ENCODE assay signal across 19 cellular contexts in genomic region chr14:68961361-68961760, GRCh38. TPM values are rescaled to one million over a fixed set of nuclear protein-coding genes. Genes with fewer than 3 reads are reported as not detected.
A peak's percentile ranks its signal among the peaks of the same experiment; 100 is the strongest.
DNase-seq lines count a peak whose midpoint lies in the region; ATAC-seq and TF ChIP-seq lines count a peak whose summit lies in the region.
"Had no signal": no experiment of that assay in that cellular context is flagged by ENCODE, and none has a peak within 500 bp of the region (broad histone marks: within the 10 kb centered on the region; RNA-seq: fewer than 3 reads in every experiment).

No MANE protein-coding gene starts in this region.

- no peak for DNase-seq in activated T-cell treated with anti-CD3 and anti-CD28 coated beads, Interleukin-2, amount 50 U/mL, for 24 hours
- no peak for DNase-seq in activated T-cell treated with anti-CD3 and anti-CD28 coated beads for 4 hours
- DNase-seq in caudate nucleus (lab: John Stamatoyannopoulos, UW), result no peak
- no peak for DNase-seq in naive thymus-derived CD4-positive, alpha-beta T cell
- no peak for DNase-seq in tibial artery
- DNase-seq in stimulated activated CD4-positive, alpha-beta T cell treated with anti-CD3 and anti-CD28 coated beads, Interleukin-4, amount 100 ng/mL, for 1 hour, result no peak
- DNase-seq in NCI-H2107 treated with DMSO at 0.1 percent for 48 hours (lab: John Stamatoyannopoulos, UW; ENCODE audit: unreplicated experiment), result no peak
- DNase-seq in nucleus accumbens (lab: John Stamatoyannopoulos, UW), result no peak
- DNase-seq: activated CD4-positive, alpha-beta T cell treated with anti-CD3 and anti-CD28 coated beads, Interleukin-2, amount 10 ng/mL, durations not matched to agents 24 days and 14 days; activated T-cell treated with anti-CD3 and anti-CD28 coated beads, Interleukin-2, amount 50 U/mL, for 48 hours; GOT3; KBM-7; NCI-H1092; NCI-H526 treated with DMSO at 0.1 percent for 48 hours; PC-3; stimulated activated CD4-positive, alpha-beta T cell treated with anti-CD3 and anti-CD28 coated beads, Interleukin-4, amount 100 ng/mL, for 24 hours had no signal

- intact Hi-C loops in naive thymus-derived CD4-positive, alpha-beta T cell (cut with micrococcal nuclease), result loop anchor here in 1 of 2 donors (10.0 kb wide), 1 partner anchor 803 kb away; the partner anchor contains the start of gene SRSF5
- intact Hi-C loops in tibial artery (cut with DNase I; ENCODE audit: low total_unique reads), result no loop called here

- no peaks in the 10 kb centered on the region for H3K9me3 Mint-ChIP-seq in activated T-cell treated with anti-CD3 and anti-CD28 coated beads, Interleukin-2, amount 50 U/mL, for 24 hours
- H3K9me3 Mint-ChIP-seq in naive thymus-derived CD4-positive, alpha-beta T cell, result no peaks in the 10 kb centered on the region
- H3K9me3 Mint-ChIP-seq: activated CD4-positive, alpha-beta T cell treated with anti-CD3 and anti-CD28 coated beads, Interleukin-2, amount 10 ng/mL, durations not matched to agents 24 days and 14 days; memory B cell had no signal

- POLR2A ChIA-PET in naive thymus-derived CD4-positive, alpha-beta T cell (lab: Charles Lee), result interaction anchor here (0.7 to 7.6 kb wide), 4 partner anchors 6 to 16 kb away, joined by 3 to 82 read pairs (median 14); no protein-coding TSS in a partner anchor

- H3K4me1 ChIP-seq in naive thymus-derived CD4-positive, alpha-beta T cell (ENCODE audit: control insufficient read depth in 2 of 2, insufficient read depth in 2 of 2, low read length in 2 of 2), result peaks cover 0 to 94% of the 10 kb centered on the region in 2 donors
- H3K4me1 ChIP-seq in tibial artery, result peaks cover 4 to 100% (median 84%) of the 10 kb centered on the region in 4 donors

- TF ChIP-seq CTCF in tibial artery (IDR thresholded peaks at IDR 0.05), result no peak

- CTCF ChIA-PET in naive thymus-derived CD4-positive, alpha-beta T cell (lab: Charles Lee), result interaction anchor here (1.3 kb wide), 1 partner anchor 50 kb away, joined by 3 read pairs; no protein-coding TSS in a partner anchor

- peaks cover 0 to 3% (median 0%) of the 10 kb centered on the region in 3 experiments for H3K36me3 ChIP-seq in naive thymus-derived CD4-positive, alpha-beta T cell (ENCODE audit: control insufficient read depth in 2 of 3, insufficient read depth in 3 of 3, low read length in 3 of 3)
- H3K36me3 ChIP-seq in tibial artery, result peaks cover 4 to 6% (median 5%) of the 10 kb centered on the region in 3 donors

- no peaks in the 10 kb centered on the region for H3K27me3 Mint-ChIP-seq in activated T-cell treated with anti-CD3 and anti-CD28 coated beads, Interleukin-2, amount 50 U/mL, for 24 hours
- no peaks in the 10 kb centered on the region for H3K27me3 Mint-ChIP-seq in naive thymus-derived CD4-positive, alpha-beta T cell
- H3K27me3 Mint-ChIP-seq: activated CD4-positive, alpha-beta T cell treated with anti-CD3 and anti-CD28 coated beads, Interleukin-2, amount 10 ng/mL, durations not matched to agents 24 days and 14 days had no signal

- H3K27ac Mint-ChIP-seq in activated T-cell treated with anti-CD3 and anti-CD28 coated beads, Interleukin-2, amount 50 U/mL, for 24 hours, result peak overlapping the region; percentile 66
- H3K27ac Mint-ChIP-seq in naive thymus-derived CD4-positive, alpha-beta T cell, result peak overlapping the region in 8 of 9 donors; percentile 15 to 100 (median 88)
- H3K27ac Mint-ChIP-seq: activated CD4-positive, alpha-beta T cell treated with anti-CD3 and anti-CD28 coated beads, Interleukin-2, amount 10 ng/mL, durations not matched to agents 24 days and 14 days; memory B cell had no signal

- no peak overlapping the region for H3K4me3 Mint-ChIP-seq in activated T-cell treated with anti-CD3 and anti-CD28 coated beads, Interleukin-2, amount 50 U/mL, for 24 hours
- H3K4me3 Mint-ChIP-seq in naive thymus-derived CD4-positive, alpha-beta T cell, result peak overlapping the region in 6 of 10 donors; percentile 36 to 65 (median 46)
- H3K4me3 Mint-ChIP-seq: activated CD4-positive, alpha-beta T cell treated with anti-CD3 and anti-CD28 coated beads, Interleukin-2, amount 10 ng/mL, durations not matched to agents 24 days and 14 days; memory B cell had no signal

- H3K36me3 Mint-ChIP-seq in activated T-cell treated with anti-CD3 and anti-CD28 coated beads, Interleukin-2, amount 50 U/mL, for 24 hours (ENCODE audit: low read depth), result peaks cover 25% of the 10 kb centered on the region
- H3K36me3 Mint-ChIP-seq in naive thymus-derived CD4-positive, alpha-beta T cell, result peaks cover 4 to 41% (median 6%) of the 10 kb centered on the region in 5 donors
- H3K36me3 Mint-ChIP-seq: memory B cell had no signal

- H3K27me3 ChIP-seq in naive thymus-derived CD4-positive, alpha-beta T cell (ENCODE audit: control insufficient read depth in 2 of 2, insufficient read depth in 2 of 2, low read length in 2 of 2), result no peaks in the 10 kb centered on the region
- H3K27me3 ChIP-seq in tibial artery, result no peaks in the 10 kb centered on the region
- H3K27me3 ChIP-seq: hepatocyte had no signal

- H3K27ac ChIP-seq in caudate nucleus (ENCODE audit: low read depth, low read length) (peak overlapping the region; percentile 73), tibial artery (peak overlapping the region; percentile 97 to 100)
- no peak overlapping the region for H3K27ac ChIP-seq in naive thymus-derived CD4-positive, alpha-beta T cell (ENCODE audit: low read depth, low read length)
- H3K27ac ChIP-seq: hepatocyte, SK-N-MC had no signal

- H3K9me3 ChIP-seq in naive thymus-derived CD4-positive, alpha-beta T cell (ENCODE audit: control insufficient read depth in 2 of 3, low read length in 3 of 3), result no peaks in the 10 kb centered on the region
- no peaks in the 10 kb centered on the region for H3K9me3 ChIP-seq in tibial artery

- peaks cover 96% of the 10 kb centered on the region for H3K4me1 Mint-ChIP-seq in activated T-cell treated with anti-CD3 and anti-CD28 coated beads, Interleukin-2, amount 50 U/mL, for 24 hours (ENCODE audit: low read depth)
- H3K4me1 Mint-ChIP-seq in naive thymus-derived CD4-positive, alpha-beta T cell, result peaks cover 29 to 100% (median 93%) of the 10 kb centered on the region in 7 donors
- H3K4me1 Mint-ChIP-seq: memory B cell had no signal

- no peak overlapping the region for H3K4me3 ChIP-seq in naive thymus-derived CD4-positive, alpha-beta T cell (ENCODE audit: low read length)
- H3K4me3 ChIP-seq in tibial artery, result peak overlapping the region in 1 of 2 donors; percentile 20
- H3K4me3 ChIP-seq: hepatocyte, SK-N-MC had no signal

- ATAC-seq in naive thymus-derived CD4-positive, alpha-beta T cell, result no peak

RNA-seq across cellular contexts. Expression of gene ACTN1, which starts 17.7 kb away (rescaled TPM):
- 100 to 1,000 TPM in 4 of 5 experiments, 10 to 100 TPM in 1; 41.3 to 249 (median 227) TPM for total RNA-seq in naive thymus-derived CD4-positive, alpha-beta T cell
- polyA plus RNA-seq in naive thymus-derived CD4-positive, alpha-beta T cell, result 100 to 1,000 TPM; 188 to 390 TPM
